ENCODE assay signal across 12 cellular contexts in the genomic region with DNA sequence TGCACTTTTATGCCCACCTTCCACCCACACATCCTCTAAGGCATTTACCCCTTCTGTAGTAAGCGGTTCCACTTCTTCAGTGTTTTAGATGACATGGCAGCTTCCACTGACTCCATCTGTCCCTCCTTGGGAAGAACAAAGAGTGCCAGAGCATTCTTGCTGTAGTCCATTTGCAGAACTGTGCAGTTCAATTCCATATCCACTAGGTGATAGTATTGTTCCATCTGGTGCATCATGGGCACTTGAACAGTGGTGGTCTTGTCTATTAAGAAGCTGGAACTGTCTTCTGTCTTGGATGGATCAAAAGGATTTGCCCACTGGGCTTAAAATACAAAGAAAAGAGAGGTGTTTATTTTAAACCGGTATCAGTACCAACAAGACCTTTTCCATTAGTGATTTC. TPM values are rescaled to one million over a fixed set of nuclear protein-coding genes. Genes with fewer than 3 reads are reported as not detected.
DNase-seq lines count a peak whose midpoint lies in the region; ATAC-seq and TF ChIP-seq lines count a peak whose summit lies in the region.
"Had no signal": no experiment of that assay in that cellular context is flagged by ENCODE, and none has a peak within 500 bp of the region (broad histone marks: within the 10 kb centered on the region; RNA-seq: fewer than 3 reads in every experiment).

No MANE protein-coding gene starts in this region.

- H3K9me3 Mint-ChIP-seq in chondrocyte (ENCODE audit: low read depth) (peaks cover 6% of the 10 kb centered on the region), osteocyte (ENCODE audit: unreplicated experiment) (peaks cover 5% of the 10 kb centered on the region)

- no peaks in the 10 kb centered on the region for H3K27me3 ChIP-seq in spleen (replicated peaks in 1 of 7)
- H3K27me3 ChIP-seq: right atrium auricular region had no signal

- intact Hi-C loops in spleen (cut with DNase I; ENCODE audit: low total_unique reads): no loop called here

- no peak for TF ChIP-seq POLR2A in spleen (IDR thresholded peaks at IDR 0.05)

- no peak overlapping the region for H3K27ac ChIP-seq in spleen
- H3K27ac ChIP-seq: right atrium auricular region, thoracic aorta had no signal

- H3K9me3 ChIP-seq in spleen: no peaks in the 10 kb centered on the region
- H3K9me3 ChIP-seq: right atrium auricular region, thoracic aorta had no signal

- H3K4me1 Mint-ChIP-seq in chondrocyte (ENCODE audit: low read depth) (no peaks in the 10 kb centered on the region), osteocyte (ENCODE audit: unreplicated experiment) (no peaks in the 10 kb centered on the region)

- H3K27me3 Mint-ChIP-seq in chondrocyte (ENCODE audit: low read depth) (peaks cover 11% of the 10 kb centered on the region), osteocyte (ENCODE audit: unreplicated experiment) (no peaks in the 10 kb centered on the region)

- H3K27ac Mint-ChIP-seq in chondrocyte (ENCODE audit: unreplicated experiment): no peak overlapping the region
- H3K27ac Mint-ChIP-seq in osteocyte (ENCODE audit: unreplicated experiment): no peak overlapping the region

- H3K4me3 ChIP-seq in spleen: no peak overlapping the region
- H3K4me3 ChIP-seq: right atrium auricular region, thoracic aorta had no signal

- ATAC-seq in HG03442 (IDR thresholded peaks at IDR 0.05; ENCODE audit: unreplicated experiment) (no peak), GM21515 (IDR thresholded peaks at IDR 0.05; ENCODE audit: unreplicated experiment) (no peak)

- peak; percentile 34 for TF ChIP-seq CTCF in chondrocyte (IDR thresholded peaks at IDR 0.05)
- peak; percentile 12 for TF ChIP-seq CTCF in osteocyte (IDR thresholded peaks at IDR 0.05)
- TF ChIP-seq CTCF in spleen (IDR thresholded peaks at IDR 0.05 in 8 of 11, conservative IDR thresholded peaks at IDR 0.05 in 3 of 11): no peak

- H3K4me3 Mint-ChIP-seq in chondrocyte (ENCODE audit: unreplicated experiment) (no peak overlapping the region), osteocyte (ENCODE audit: unreplicated experiment) (no peak overlapping the region)

- H3K4me1 ChIP-seq in spleen: no peaks in the 10 kb centered on the region
- H3K4me1 ChIP-seq: right atrium auricular region had no signal

- no peaks in the 10 kb centered on the region for H3K36me3 Mint-ChIP-seq in chondrocyte (ENCODE audit: low read depth)
- H3K36me3 Mint-ChIP-seq in osteocyte (ENCODE audit: unreplicated experiment): no peaks in the 10 kb centered on the region

- no peaks in the 10 kb centered on the region for H3K36me3 ChIP-seq in spleen
- H3K36me3 ChIP-seq: right atrium auricular region, thoracic aorta had no signal

- DNase-seq in NCI-H1105 treated with DMSO at 0.1 percent for 48 hours (lab: John Stamatoyannopoulos, UW) (peak; percentile 1), NCI-H1105 (lab: John Stamatoyannopoulos, UW) (no peak), NCI-H524 (lab: John Stamatoyannopoulos, UW) (peak; percentile 14 to 61), chondrocyte (ENCODE audit: low spot score) (no peak), osteocyte (ENCODE audit: extremely low spot score, unreplicated experiment) (no peak), spleen (no peak)
- DNase-seq: effector memory CD4-positive, alpha-beta T cell; T-helper 9 cell had no signal

- 50 to 92% (median 71%) methylated on average over 2 of the region's 2 CpGs for WGBS in spleen, 5 donors

RNA-seq across cellular contexts. Expression of a gene that starts 3.5 kb away (rescaled TPM):
- total RNA-seq in chondrocyte (not detected in 3 replicates), osteocyte (not detected in 2 replicates), spleen (not detected)
- polyA plus RNA-seq in spleen: not detected
- total RNA-seq: right atrium auricular region, thoracic aorta had no signal

Comparison
In these comparisons a context has a peak if more than half of its experiments do, and no peak if none do; other contexts are left out.
1. DNase-seq: peak in NCI-H1105 treated with DMSO at 0.1 percent for 48 hours (single experiment) and NCI-H524 (2 of 2); none in NCI-H1105 (single experiment), chondrocyte (single experiment), osteocyte (single experiment) and spleen (single experiment).
2. CTCF ChIP-seq: peak in chondrocyte (single experiment) and osteocyte (single experiment); none in spleen (0 of 11).